In the genomic region with DNA sequence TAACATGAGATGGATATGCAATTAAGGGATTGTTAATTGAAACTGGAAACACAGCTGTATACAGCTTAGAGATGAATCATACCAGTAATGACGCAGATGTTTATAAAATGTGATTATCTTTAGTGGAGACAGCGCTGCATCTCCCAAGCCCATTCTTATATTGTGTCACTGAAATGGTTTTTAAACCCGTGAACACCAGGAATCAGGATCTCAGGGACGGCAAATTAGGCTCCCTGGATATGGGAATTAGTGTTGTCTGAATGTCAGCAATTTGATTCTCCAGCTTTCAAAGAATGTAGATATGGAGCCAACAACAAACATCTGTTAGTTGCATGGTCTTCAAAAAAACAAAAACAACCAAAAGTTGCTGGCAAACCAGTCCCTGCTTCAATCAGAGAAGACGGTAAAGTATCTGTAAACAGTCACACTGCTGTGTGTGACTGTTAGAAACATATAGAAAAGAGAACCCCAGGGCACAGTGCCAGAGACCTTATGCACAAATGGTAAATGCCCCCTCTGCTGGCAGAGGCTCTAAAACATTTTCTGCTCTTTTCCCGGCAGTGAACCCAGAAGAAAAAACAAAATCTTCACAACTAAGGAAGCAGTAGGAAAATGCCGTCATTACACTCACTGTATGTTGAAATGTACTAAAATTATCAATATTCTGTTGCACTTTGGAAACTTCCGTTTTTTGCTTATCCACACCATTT, we compare ENCODE assay signal across 9 cellular contexts.
DNase-seq lines count a peak whose midpoint lies in the region; ATAC-seq and TF ChIP-seq lines count a peak whose summit lies in the region.
"Had no signal": no experiment of that assay in that cellular context is flagged by ENCODE, and none has a peak within 500 bp of the region (broad histone marks: within the 10 kb centered on the region; RNA-seq: fewer than 3 reads in every experiment).

No MANE protein-coding gene starts in this region.

- H3K36me3 Mint-ChIP-seq in activated CD4-positive, alpha-beta T cell treated with anti-CD3 and anti-CD28 coated beads, Interleukin-2, amount 10 ng/mL, durations not matched to agents 7 days and 5 days (ENCODE audit: low read depth) = no peaks in the 10 kb centered on the region
- H3K36me3 Mint-ChIP-seq: activated naive CD4-positive, alpha-beta T cell treated with anti-CD3 and anti-CD28 coated beads, Interleukin-2, amount 50 U/mL, for 72 hours had no signal

- H3K27me3 Mint-ChIP-seq in activated CD4-positive, alpha-beta T cell treated with anti-CD3 and anti-CD28 coated beads, Interleukin-2, amount 10 ng/mL, durations not matched to agents 7 days and 5 days = no peaks in the 10 kb centered on the region

- H3K9me3 Mint-ChIP-seq in activated CD4-positive, alpha-beta T cell treated with anti-CD3 and anti-CD28 coated beads, Interleukin-2, amount 10 ng/mL, durations not matched to agents 7 days and 5 days = no peaks in the 10 kb centered on the region
- H3K9me3 Mint-ChIP-seq: activated naive CD4-positive, alpha-beta T cell treated with anti-CD3 and anti-CD28 coated beads, Interleukin-2, amount 50 U/mL, for 72 hours had no signal

- H3K27ac ChIP-seq in WERI-Rb-1 = no peak overlapping the region

- DNase-seq in activated CD4-positive, alpha-beta T cell treated with anti-CD3 and anti-CD28 coated beads, Interleukin-2, amount 10 ng/mL, durations not matched to agents 7 days and 5 days = peak; percentile 5
- DNase-seq in activated CD4-positive, alpha-beta T cell treated with anti-CD3 and anti-CD28 coated beads for 4 hours = no peak
- peak; percentile 37 for DNase-seq in MG63
- DNase-seq in WERI-Rb-1 = peak; percentile 25
- DNase-seq in hippocampal formation (lab: John Stamatoyannopoulos, UW) = peak; percentile 1 to 2
- DNase-seq in NCI-H1048 (lab: John Stamatoyannopoulos, UW) = no peak

- no peak overlapping the region for H3K4me3 ChIP-seq in MG63
- no peak overlapping the region for H3K4me3 ChIP-seq in WERI-Rb-1 (ENCODE audit: low read depth, low read length)

- no peak overlapping the region for H3K4me3 Mint-ChIP-seq in activated CD4-positive, alpha-beta T cell treated with anti-CD3 and anti-CD28 coated beads, Interleukin-2, amount 10 ng/mL, durations not matched to agents 7 days and 5 days

- H3K9me3 ChIP-seq in MG63 = no peaks in the 10 kb centered on the region
- no peaks in the 10 kb centered on the region for H3K9me3 ChIP-seq in WERI-Rb-1 (ENCODE audit: severe bottlenecking)

- no peaks in the 10 kb centered on the region for H3K4me1 Mint-ChIP-seq in activated CD4-positive, alpha-beta T cell treated with anti-CD3 and anti-CD28 coated beads, Interleukin-2, amount 10 ng/mL, durations not matched to agents 7 days and 5 days

- no peaks in the 10 kb centered on the region for H3K27me3 ChIP-seq in MG63
- H3K27me3 ChIP-seq in WERI-Rb-1 (ENCODE audit: insufficient read depth, low read depth, severe bottlenecking) = peaks cover 5% of the 10 kb centered on the region

- ATAC-seq in GM19324 (IDR thresholded peaks at IDR 0.05; ENCODE audit: low FRiP score, unreplicated experiment) (no peak), GM21526 (IDR thresholded peaks at IDR 0.05; ENCODE audit: low FRiP score, unreplicated experiment) (no peak)
- ATAC-seq: activated naive CD4-positive, alpha-beta T cell treated with anti-CD3 and anti-CD28 coated beads, Interleukin-2, amount 50 U/mL, for 72 hours had no signal

- peak; percentile 31; the same call in 1 of the 2 replicates for TF ChIP-seq CTCF in WERI-Rb-1 (IDR thresholded peaks at IDR 0.05; ENCODE audit: low read depth, low read length)

- POLR2A ChIA-PET in activated CD4-positive, alpha-beta T cell treated with anti-CD3 and anti-CD28 coated beads, Interleukin-2, amount 10 ng/mL, durations not matched to agents 7 days and 5 days (lab: Charles Lee) = no interaction called here

- H3K36me3 ChIP-seq in MG63 (no peaks in the 10 kb centered on the region), WERI-Rb-1 (no peaks in the 10 kb centered on the region)

- no peak overlapping the region for H3K27ac Mint-ChIP-seq in activated CD4-positive, alpha-beta T cell treated with anti-CD3 and anti-CD28 coated beads, Interleukin-2, amount 10 ng/mL, durations not matched to agents 7 days and 5 days
- H3K27ac Mint-ChIP-seq: activated naive CD4-positive, alpha-beta T cell treated with anti-CD3 and anti-CD28 coated beads, Interleukin-2, amount 50 U/mL, for 72 hours had no signal

- CTCF ChIA-PET in activated CD4-positive, alpha-beta T cell treated with anti-CD3 and anti-CD28 coated beads, Interleukin-2, amount 10 ng/mL, durations not matched to agents 7 days and 5 days (lab: Charles Lee) = no interaction called here

Comparison
In these comparisons a context has a peak if more than half of its experiments do, and no peak if none do; other contexts are left out.
1. DNase-seq: peak in activated CD4-positive, alpha-beta T cell treated with anti-CD3 and anti-CD28 coated beads, Interleukin-2, amount 10 ng/mL, durations not matched to agents 7 days and 5 days (single experiment), MG63 (single experiment), WERI-Rb-1 (single experiment) and hippocampal formation (2 of 2); none in activated CD4-positive, alpha-beta T cell treated with anti-CD3 and anti-CD28 coated beads for 4 hours (0 of 2) and NCI-H1048 (single experiment).